ENCODE assay signal across 7 cellular contexts in genomic region chr2:240434728-240435456, GRCh38. TPM values are rescaled to one million over a fixed set of nuclear protein-coding genes. Genes with fewer than 3 reads are reported as not detected.
A peak's percentile ranks its signal among the peaks of the same experiment; 100 is the strongest.
DNase-seq lines count a peak whose midpoint lies in the region; ATAC-seq and TF ChIP-seq lines count a peak whose summit lies in the region.

No MANE protein-coding gene starts in this region.

- H3K9me3 Mint-ChIP-seq in endodermal cell, result no peaks in the 10 kb centered on the region

- H3K36me3 ChIP-seq in endodermal cell (ENCODE audit: control insufficient read depth, insufficient read depth, low read length), result no peaks in the 10 kb centered on the region
- H3K36me3 ChIP-seq in mesodermal cell (ENCODE audit: control insufficient read depth, insufficient read depth, low read length), result no peaks in the 10 kb centered on the region

- no peaks in the 10 kb centered on the region for H3K9me3 ChIP-seq in endodermal cell (ENCODE audit: control insufficient read depth, low read length)
- H3K9me3 ChIP-seq in mesodermal cell (ENCODE audit: control insufficient read depth, low read length), result no peaks in the 10 kb centered on the region

- peak overlapping the region; percentile 84 for H3K4me3 ChIP-seq in endodermal cell (ENCODE audit: low read length)
- H3K4me3 ChIP-seq in mesodermal cell (ENCODE audit: extremely low read depth, insufficient read depth, low read length, poor library complexity, severe bottlenecking), result peak overlapping the region; percentile 64

- peaks cover 14% of the 10 kb centered on the region for H3K27me3 ChIP-seq in endodermal cell (ENCODE audit: control insufficient read depth, insufficient read depth, low read length, poor library complexity, severe bottlenecking)

- no peak for TF ChIP-seq CTCF in endodermal cell (conservative IDR thresholded peaks at IDR 0.05)

- H3K4me1 ChIP-seq in endodermal cell (ENCODE audit: control insufficient read depth, insufficient read depth, low read length), result no peaks in the 10 kb centered on the region
- H3K4me1 ChIP-seq in mesodermal cell (ENCODE audit: control insufficient read depth, insufficient read depth, low read length, poor library complexity, severe bottlenecking), result peaks cover 12% of the 10 kb centered on the region

- H3K27ac ChIP-seq in endodermal cell (ENCODE audit: low read depth, low read length) (peak overlapping the region; percentile 29), mesodermal cell (ENCODE audit: low read depth, low read length, severe bottlenecking) (no peak overlapping the region)

- ATAC-seq in GM18517 (IDR thresholded peaks at IDR 0.05; ENCODE audit: unreplicated experiment), result peak; percentile 43
- peak; percentile 57 for ATAC-seq in HG03159 (IDR thresholded peaks at IDR 0.05; ENCODE audit: unreplicated experiment)

- peaks cover 2% of the 10 kb centered on the region for H3K36me3 Mint-ChIP-seq in endodermal cell (ENCODE audit: low read depth)

- peak overlapping the region; percentile 80 for H3K4me3 Mint-ChIP-seq in endodermal cell

- peak overlapping the region; percentile 87 for H3K27ac Mint-ChIP-seq in endodermal cell

- H3K4me1 Mint-ChIP-seq in endodermal cell, result no peaks in the 10 kb centered on the region

- peaks cover 47% of the 10 kb centered on the region for H3K27me3 Mint-ChIP-seq in endodermal cell (ENCODE audit: insufficient read depth)

- H3K9ac ChIP-seq in endodermal cell (ENCODE audit: extremely low read depth, low read length, poor library complexity, severe bottlenecking), result no peak overlapping the region

- 2% methylated on average over 10 to 71 of the region's 71 CpGs for WGBS in endodermal cell (ENCODE audit: insufficient coverage in 1 of 2, insufficient read length in 1 of 2), 2 experiments
- WGBS in mesodermal cell (ENCODE audit: insufficient coverage in 2 of 2), 2 experiments, result 2 to 3% methylated on average over 36 of the region's 71 CpGs

- DNase-seq in NCI-H748 treated with DMSO at 0.1 percent for 48 hours (lab: John Stamatoyannopoulos, UW) (peak; percentile 69), endodermal cell (peak; percentile 94)
- DNase-seq in activated CD8-positive, alpha-beta memory T cell treated with anti-CD3 and anti-CD28 coated beads, Interleukin-2, amount 50 U/mL, for 24 hours (ENCODE audit: extremely low read depth), result peak; percentile 63
- peak; percentile 80 for DNase-seq in stimulated activated CD8-positive, alpha-beta memory T cell treated with anti-CD3 and anti-CD28 coated beads, Interleukin-15, amount 100 ng/mL, for 1 hour (ENCODE audit: low read depth)

RNA-seq across cellular contexts. Expression of gene GPC1, which starts 0.6 kb away (rescaled TPM):
- 10 to 100 TPM; 37.8 to 69.7 TPM for total RNA-seq in endodermal cell
- polyA plus RNA-seq in endodermal cell (2013, experiment 1 of 2), result 55.9 TPM
- 56.9 TPM for polyA plus RNA-seq in endodermal cell (2013, experiment 2 of 2)
- 61.4 TPM for polyA plus RNA-seq in mesodermal cell (2013, experiment 1 of 2)
- polyA plus RNA-seq in mesodermal cell (2013, experiment 2 of 2), result 48.8 TPM
